Comparison of ENCODE assay signal across 7 cellular contexts in the genomic region with DNA sequence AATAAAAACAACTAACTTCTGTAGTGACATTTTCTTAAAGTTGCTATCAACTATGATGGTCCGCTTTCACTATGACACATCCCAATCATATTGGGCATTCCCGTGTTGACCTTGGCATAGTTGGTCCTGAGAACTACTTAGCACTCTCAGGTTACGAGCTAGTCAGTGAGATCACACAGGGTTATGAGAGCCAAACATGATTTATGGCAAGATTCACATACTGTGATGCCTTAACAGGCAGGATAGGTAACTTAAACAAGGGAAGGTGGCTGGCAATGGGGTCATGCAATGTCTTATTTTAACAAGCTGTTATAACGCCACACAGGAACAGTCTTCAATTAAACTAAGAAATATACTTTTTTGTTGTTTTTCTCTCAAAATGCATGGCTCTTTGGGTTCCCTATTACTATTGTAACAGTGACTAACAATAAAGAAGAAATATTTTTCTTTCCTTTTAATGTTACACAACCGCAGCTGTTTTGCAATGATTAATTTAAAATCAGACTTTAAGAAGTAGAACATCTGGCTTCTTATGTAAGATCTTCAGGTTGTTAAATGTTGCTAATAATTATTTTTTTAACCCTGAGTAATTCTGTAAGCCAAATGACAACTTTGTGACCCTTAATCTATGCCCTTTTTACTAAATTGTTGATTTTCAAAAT. TPM values are rescaled to one million over a fixed set of nuclear protein-coding genes. Genes with fewer than 3 reads are reported as not detected.
DNase-seq lines count a peak whose midpoint lies in the region; FAIRE-seq and TF ChIP-seq lines count a peak whose summit lies in the region.
"Not testable (repeated sequence)": the region's sequence is repeated elsewhere in the genome, so short reads cannot be mapped to it uniquely, and the experiment has no call there.

No MANE protein-coding gene starts in this region.

- TF ChIP-seq CTCF in D721Med (IDR thresholded peaks at IDR 0.05; ENCODE audit: insufficient read depth, missing control alignments); MCF 10A (IDR thresholded peaks at IDR 0.05; ENCODE audit: unreplicated experiment); fibroblast of pulmonary artery (IDR thresholded peaks at IDR 0.05; ENCODE audit: low read length, missing control alignments): not testable (repeated sequence)

- not testable (repeated sequence) for H3K27ac Mint-ChIP-seq in MCF 10A (ENCODE audit: low read depth, unreplicated experiment)

- not testable (repeated sequence) for H3K4me3 ChIP-seq in fibroblast of pulmonary artery (replicated peaks; ENCODE audit: low read depth, low read length)

- DNase-seq in D721Med (ENCODE audit: insufficient read length, low spot score); HEK293T (ENCODE audit: extremely low spot score): not testable (repeated sequence)
- DNase-seq in NOMO-1 treated with dmso at 0.1 percent for 144 hours (lab: John Stamatoyannopoulos, UW; ENCODE audit: unreplicated experiment) (peak; percentile 11), MCF 10A (ENCODE audit: unreplicated experiment) (peak; percentile 54), fibroblast of pulmonary artery (ENCODE audit: low read depth) (peak; percentile 16), stromal cell of bone marrow (ENCODE audit: low read depth) (peak; percentile 33)

- POLR2A ChIA-PET in HEK293T (lab: Yijun Ruan, JAX); MCF 10A (lab: Yijun Ruan, JAX): not testable (repeated sequence)

- peak; percentile 79 for FAIRE-seq in D721Med (lab: Jason Lieb, UNC)
- FAIRE-seq in islet of Langerhans (lab: Jason Lieb, UNC), result peak; percentile 38

- not testable (repeated sequence) for H3K4me3 Mint-ChIP-seq in MCF 10A (ENCODE audit: unreplicated experiment)

- not testable (repeated sequence) for H3K4me1 Mint-ChIP-seq in MCF 10A (ENCODE audit: insufficient read depth, unreplicated experiment)

- intact Hi-C loops in MCF 10A (cut with micrococcal nuclease), result not testable (repeated sequence)

- not testable (repeated sequence) for H3K27me3 Mint-ChIP-seq in MCF 10A (ENCODE audit: insufficient read depth, unreplicated experiment)

- not testable (repeated sequence) for H3K36me3 Mint-ChIP-seq in MCF 10A (ENCODE audit: insufficient read depth, unreplicated experiment)

- not testable (repeated sequence) for BruUV-seq in MCF 10A (replicated peaks; lab: Mats Ljungman, UMichigan)

- CTCF ChIA-PET in HEK293T (lab: Yijun Ruan, JAX), result not testable (repeated sequence)
- CTCF ChIA-PET in MCF 10A (lab: Yijun Ruan, JAX), result interaction anchor here (0.8 kb wide), 1 partner anchor 79 kb away, joined by 3 read pairs; no protein-coding TSS in a partner anchor

- not testable (repeated sequence) for H3K9me3 Mint-ChIP-seq in MCF 10A (ENCODE audit: unreplicated experiment)

TF ChIP-seq in HEK293T, 16 proteins besides CTCF, POLR2A, EP300 and RAD21:
- TF ChIP-seq, protein P1, sequence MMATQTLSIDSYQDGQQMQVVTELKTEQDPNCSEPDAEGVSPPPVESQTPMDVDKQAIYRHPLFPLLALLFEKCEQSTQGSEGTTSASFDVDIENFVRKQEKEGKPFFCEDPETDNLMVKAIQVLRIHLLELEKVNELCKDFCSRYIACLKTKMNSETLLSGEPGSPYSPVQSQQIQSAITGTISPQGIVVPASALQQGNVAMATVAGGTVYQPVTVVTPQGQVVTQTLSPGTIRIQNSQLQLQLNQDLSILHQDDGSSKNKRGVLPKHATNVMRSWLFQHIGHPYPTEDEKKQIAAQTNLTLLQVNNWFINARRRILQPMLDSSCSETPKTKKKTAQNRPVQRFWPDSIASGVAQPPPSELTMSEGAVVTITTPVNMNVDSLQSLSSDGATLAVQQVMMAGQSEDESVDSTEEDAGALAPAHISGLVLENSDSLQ (IDR thresholded peaks at IDR 0.05), result peak; percentile 58

RNA-seq across cellular contexts. Expression of a gene that starts 33.8 kb away (rescaled TPM):
- 0.49 and 0.64 TPM in 2 replicates for total RNA-seq in MCF 10A (2022)
